In the genomic region with DNA sequence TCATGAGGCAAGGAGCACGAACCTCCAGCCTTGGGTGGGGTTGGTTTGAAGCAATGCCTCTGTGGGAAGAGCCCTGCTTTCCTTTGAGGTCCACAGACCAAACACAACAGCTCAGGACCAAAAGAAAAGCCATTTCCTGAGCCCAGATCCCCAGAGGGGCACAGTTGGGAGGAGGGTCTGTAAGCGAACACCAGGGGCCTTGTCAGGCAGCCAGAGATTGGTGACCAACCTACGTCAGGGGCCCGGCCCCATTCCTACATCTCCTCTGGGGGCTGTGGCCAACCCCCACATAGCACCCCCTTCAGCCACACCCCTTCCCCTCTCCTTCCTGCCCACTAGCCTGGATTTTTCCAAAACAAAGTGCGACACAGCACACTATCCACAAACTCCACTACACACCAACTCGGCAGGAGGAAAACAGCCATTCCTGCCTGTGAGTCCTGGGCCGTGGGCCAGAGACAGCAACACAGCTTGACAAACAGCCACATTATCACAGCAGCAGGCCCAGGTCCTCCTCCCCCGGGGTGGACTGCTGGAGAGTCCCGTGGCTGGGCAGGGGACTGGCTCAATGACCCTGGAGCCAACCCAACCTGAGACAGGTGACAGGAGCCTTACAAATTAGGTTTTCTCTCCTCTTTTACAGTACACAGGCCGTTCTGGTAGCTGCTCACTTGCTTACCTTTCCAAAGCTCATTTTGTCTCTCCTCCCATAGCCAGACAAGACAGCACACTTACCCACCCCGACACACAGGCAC, we compare ENCODE assay signal across 10 cellular contexts.
DNase-seq lines count a peak whose midpoint lies in the region; ATAC-seq lines count a peak whose summit lies in the region.
"Had no signal": no experiment of that assay in that cellular context is flagged by ENCODE, and none has a peak within 500 bp of the region (broad histone marks: within the 10 kb centered on the region; RNA-seq: fewer than 3 reads in every experiment).

No MANE protein-coding gene starts in this region.

- H3K4me1 ChIP-seq in subcutaneous abdominal adipose tissue (ENCODE audit: control insufficient read depth in 5 of 5, insufficient read depth in 5 of 5, low read length in 5 of 5): peaks cover 51 to 99% (median 99%) of the 10 kb centered on the region in 5 donors

- no peaks in the 10 kb centered on the region for H3K27me3 ChIP-seq in subcutaneous abdominal adipose tissue (ENCODE audit: control insufficient read depth in 5 of 5, insufficient read depth in 4 of 5, low read length in 5 of 5)

- H3K9me3 ChIP-seq in subcutaneous abdominal adipose tissue (ENCODE audit: control insufficient read depth in 5 of 5, low read length in 5 of 5): no peaks in the 10 kb centered on the region

- H3K36me3 ChIP-seq in subcutaneous abdominal adipose tissue (ENCODE audit: control insufficient read depth in 5 of 5, insufficient read depth in 5 of 5, low read length in 5 of 5): peaks cover 0 to 85% (median 58%) of the 10 kb centered on the region in 5 donors

- peak overlapping the region; percentile 99 for H3K27ac ChIP-seq in subcutaneous abdominal adipose tissue (ENCODE audit: low read depth, low read length)

- ATAC-seq in HG02870 (IDR thresholded peaks at IDR 0.05; ENCODE audit: unreplicated experiment) (no peak), HG03469 (IDR thresholded peaks at IDR 0.05; ENCODE audit: unreplicated experiment) (no peak), HG02885 (IDR thresholded peaks at IDR 0.05; ENCODE audit: poor library complexity, unreplicated experiment) (no peak), GM21528 (IDR thresholded peaks at IDR 0.05; ENCODE audit: low FRiP score, unreplicated experiment) (no peak)
- ATAC-seq: activated CD8-positive, alpha-beta T cell treated with anti-CD3 and anti-CD28 coated beads, Interleukin-2, amount 10 ng/mL, durations not matched to agents 7 days and 5 days had no signal

- peak overlapping the region; percentile 38 to 63 (median 50) for H3K9ac ChIP-seq in subcutaneous abdominal adipose tissue (ENCODE audit: low read length in 5 of 5)

- peak overlapping the region; percentile 23 to 60 (median 45) for H3K4me3 ChIP-seq in subcutaneous abdominal adipose tissue (ENCODE audit: low read depth in 1 of 5, low read length in 5 of 5)

- DNase-seq in NCI-H1694 (lab: John Stamatoyannopoulos, UW): peak; percentile 25
- peak; percentile 50 for DNase-seq in epidermal melanocyte (ENCODE audit: insufficient read length, low spot score)
- peak; percentile 86 to 99 for DNase-seq in lung microvascular endothelial cell (ENCODE audit: low read depth in 2 of 2)
- DNase-seq: activated CD8-positive, alpha-beta T cell treated with anti-CD3 and anti-CD28 coated beads, Interleukin-2, amount 10 ng/mL, durations not matched to agents 7 days and 5 days; GDM1 had no signal

Comparison
In these comparisons a context has a peak if more than half of its experiments do, and no peak if none do; other contexts are left out.
1. DNase-seq: peak in every context shown above with its lines; median percentile 92 in lung microvascular endothelial cell; 50 in epidermal melanocyte; 25 in NCI-H1694.